ENCODE assay signal across 15 cellular contexts in the genomic region with DNA sequence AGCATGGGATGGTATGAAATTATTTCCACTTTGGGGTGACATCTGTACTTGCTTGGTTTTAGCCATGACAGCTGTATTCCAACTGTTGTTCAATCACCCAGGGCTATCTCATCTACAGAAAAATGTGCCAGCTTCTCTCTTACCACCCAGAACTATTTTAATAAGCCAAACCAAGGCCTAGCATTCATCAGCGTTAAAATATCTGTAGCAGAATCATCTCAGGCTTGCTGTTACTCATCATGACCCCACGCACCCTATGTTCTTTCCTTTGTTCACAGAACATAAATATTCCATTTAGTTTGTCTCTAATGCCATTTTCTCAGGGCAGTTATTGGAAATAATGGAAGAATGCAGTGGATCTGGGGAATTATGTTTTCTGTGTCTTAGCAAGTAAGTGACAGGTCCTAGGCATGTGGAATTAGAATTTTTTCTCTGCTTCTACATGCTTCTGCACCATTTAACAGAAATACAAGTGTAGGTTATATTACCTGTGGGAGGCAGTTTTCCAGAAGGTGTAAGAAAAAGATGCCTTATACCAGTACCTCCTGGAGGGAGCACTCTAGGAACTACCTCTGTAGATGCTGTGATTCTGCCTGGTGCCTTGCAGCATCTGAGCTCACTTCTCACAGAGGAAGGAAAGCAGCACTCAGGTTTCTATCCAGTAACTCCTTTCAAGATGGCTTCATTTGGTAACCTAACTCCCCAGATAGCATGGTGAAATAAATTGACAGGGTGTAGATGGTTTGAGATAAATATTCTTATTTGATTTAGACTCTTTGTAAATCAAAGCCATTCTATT. TPM values are rescaled to one million over a fixed set of nuclear protein-coding genes. Genes with fewer than 3 reads are reported as not detected.
DNase-seq lines count a peak whose midpoint lies in the region; ATAC-seq and TF ChIP-seq lines count a peak whose summit lies in the region.
"Had no signal": no experiment of that assay in that cellular context is flagged by ENCODE, and none has a peak within 500 bp of the region (broad histone marks: within the 10 kb centered on the region; RNA-seq: fewer than 3 reads in every experiment).

No MANE protein-coding gene starts in this region.

- H3K4me3 ChIP-seq in SJCRH30, result no peak overlapping the region
- no peak overlapping the region for H3K4me3 ChIP-seq in esophagus muscularis mucosa
- peak overlapping the region; percentile 3 for H3K4me3 ChIP-seq in neural cell (ENCODE audit: low read length)
- H3K4me3 ChIP-seq in naive thymus-derived CD4-positive, alpha-beta T cell (ENCODE audit: low read length), result no peak overlapping the region
- H3K4me3 ChIP-seq: BLaER1 had no signal

- H3K36me3 Mint-ChIP-seq in naive thymus-derived CD4-positive, alpha-beta T cell, result peaks cover 0 to 3% (median 0%) of the 10 kb centered on the region in 5 donors

- peak overlapping the region; percentile 41 for H2AFZ ChIP-seq in neural cell (ENCODE audit: low read depth, low read length)

- H3K9me3 Mint-ChIP-seq in naive thymus-derived CD4-positive, alpha-beta T cell, result no peaks in the 10 kb centered on the region
- H3K9me3 Mint-ChIP-seq: dendritic cell treated with granulocyte-macrophage colony-stimulating factor and Interleukin-4, amounts not matched to agents 40 ng/mL and 50 ng/mL, for 4 days; stimulated activated naive CD8-positive, alpha-beta T cell treated with anti-CD3 and anti-CD28 coated beads, Interleukin-15, Interleukin-2, amounts not matched to agents 100 ng/mL and 50 ng/mL, for 24 hours had no signal

- intact Hi-C loops in esophagus muscularis mucosa (cut with DNase I), result no loop called here
- intact Hi-C loops in naive thymus-derived CD4-positive, alpha-beta T cell (cut with micrococcal nuclease), result no loop called here

- no peak for TF ChIP-seq POLR2A in esophagus muscularis mucosa (IDR thresholded peaks at IDR 0.05; ENCODE audit: low read depth)

- no peak for TF ChIP-seq EP300 in esophagus muscularis mucosa (IDR thresholded peaks at IDR 0.05)
- TF ChIP-seq EP300 in neural cell (conservative IDR thresholded peaks at IDR 0.05; ENCODE audit: poor library complexity, severe bottlenecking), result no peak

- H3K4me2 ChIP-seq in neural cell (ENCODE audit: low read length), result no peak overlapping the region
- H3K4me2 ChIP-seq: BLaER1 had no signal

- TF ChIP-seq CTCF in esophagus muscularis mucosa (IDR thresholded peaks at IDR 0.05) (no peak), neural cell (IDR thresholded peaks at IDR 0.05; ENCODE audit: poor library complexity, severe bottlenecking) (peak; percentile 45)

- DNase-seq in Daoy (ENCODE audit: low read depth) (peak; percentile 72), SJCRH30 (peak in 1 of 2 experiments; percentile 2), esophagus muscularis mucosa (ENCODE audit: extremely low spot score) (no peak), retina (no peak), NCI-H1105 treated with DMSO at 0.1 percent for 48 hours (lab: John Stamatoyannopoulos, UW) (no peak)
- no peak for DNase-seq in naive thymus-derived CD4-positive, alpha-beta T cell
- DNase-seq: activated CD4-positive, alpha-beta T cell treated with anti-CD3 and anti-CD28 coated beads, Interleukin-2, amount 50 U/mL, for 48 hours; activated naive CD4-positive, alpha-beta T cell; GDM1; posterior cingulate gyrus had no signal

- H3K4me1 ChIP-seq in SJCRH30 (peaks cover 8% of the 10 kb centered on the region; the same call in 1 of the 2 replicates), esophagus muscularis mucosa (peaks cover 7 to 27% (median 20%) of the 10 kb centered on the region in 4 donors)
- H3K4me1 ChIP-seq in naive thymus-derived CD4-positive, alpha-beta T cell (ENCODE audit: control insufficient read depth in 2 of 2, insufficient read depth in 2 of 2, low read length in 2 of 2), result no peaks in the 10 kb centered on the region
- H3K4me1 ChIP-seq: BLaER1 had no signal

- POLR2A ChIA-PET in naive thymus-derived CD4-positive, alpha-beta T cell (lab: Charles Lee), result no interaction called here

- TF ChIP-seq RAD21 in neural cell (conservative IDR thresholded peaks at IDR 0.05), result no peak

- WGBS in esophagus muscularis mucosa, result 70% methylated on average over 2 of the region's 2 CpGs

- CTCF ChIA-PET in naive thymus-derived CD4-positive, alpha-beta T cell (lab: Charles Lee), result no interaction called here

- H3K4me3 Mint-ChIP-seq in naive thymus-derived CD4-positive, alpha-beta T cell, result no peak overlapping the region
- H3K4me3 Mint-ChIP-seq: dendritic cell treated with granulocyte-macrophage colony-stimulating factor and Interleukin-4, amounts not matched to agents 40 ng/mL and 50 ng/mL, for 4 days; stimulated activated naive CD8-positive, alpha-beta T cell treated with anti-CD3 and anti-CD28 coated beads, Interleukin-15, Interleukin-2, amounts not matched to agents 100 ng/mL and 50 ng/mL, for 24 hours had no signal

- H3K36me3 ChIP-seq in SJCRH30 (no peaks in the 10 kb centered on the region), esophagus muscularis mucosa (no peaks in the 10 kb centered on the region), neural cell (ENCODE audit: insufficient read depth, low read length) (no peaks in the 10 kb centered on the region)
- no peaks in the 10 kb centered on the region for H3K36me3 ChIP-seq in naive thymus-derived CD4-positive, alpha-beta T cell (ENCODE audit: control insufficient read depth in 2 of 3, insufficient read depth in 3 of 3, low read length in 3 of 3)
- H3K36me3 ChIP-seq: BLaER1 had no signal

- H4K20me1 ChIP-seq in neural cell (ENCODE audit: insufficient read depth), result no peaks in the 10 kb centered on the region
- H4K20me1 ChIP-seq: BLaER1 had no signal

- H3K9ac ChIP-seq in neural cell (ENCODE audit: low read length), result no peak overlapping the region
- H3K9ac ChIP-seq: BLaER1 had no signal

- peak overlapping the region in 1 of 9 donors; percentile 38 for H3K27ac Mint-ChIP-seq in naive thymus-derived CD4-positive, alpha-beta T cell
- H3K27ac Mint-ChIP-seq: dendritic cell treated with granulocyte-macrophage colony-stimulating factor and Interleukin-4, amounts not matched to agents 40 ng/mL and 50 ng/mL, for 4 days; stimulated activated naive CD8-positive, alpha-beta T cell treated with anti-CD3 and anti-CD28 coated beads, Interleukin-15, Interleukin-2, amounts not matched to agents 100 ng/mL and 50 ng/mL, for 24 hours had no signal

- ATAC-seq in naive thymus-derived CD4-positive, alpha-beta T cell, result no peak
- ATAC-seq in HG02678 (IDR thresholded peaks at IDR 0.05; ENCODE audit: unreplicated experiment), result no peak

- H3K4me1 Mint-ChIP-seq in naive thymus-derived CD4-positive, alpha-beta T cell, result no peaks in the 10 kb centered on the region

- H3K27me3 Mint-ChIP-seq in naive thymus-derived CD4-positive, alpha-beta T cell, result peaks cover 0 to 17% (median 10%) of the 10 kb centered on the region in 5 donors
- H3K27me3 Mint-ChIP-seq: dendritic cell treated with granulocyte-macrophage colony-stimulating factor and Interleukin-4, amounts not matched to agents 40 ng/mL and 50 ng/mL, for 4 days had no signal

- H3K27ac ChIP-seq in SJCRH30, result peak overlapping the region; percentile 41
- H3K27ac ChIP-seq in esophagus muscularis mucosa (replicated peaks in 1 of 4), result peak overlapping the region; percentile 21 to 69 (median 50)
- peak overlapping the region; percentile 53 for H3K27ac ChIP-seq in neural cell (ENCODE audit: low read length)
- H3K27ac ChIP-seq in naive thymus-derived CD4-positive, alpha-beta T cell (ENCODE audit: low read depth, low read length), result no peak overlapping the region
- H3K27ac ChIP-seq: BLaER1 had no signal

- no peaks in the 10 kb centered on the region for H3K9me3 ChIP-seq in SJCRH30 (replicated peaks)
- no peaks in the 10 kb centered on the region for H3K9me3 ChIP-seq in esophagus muscularis mucosa
- H3K9me3 ChIP-seq in neural cell (ENCODE audit: low read length), result no peaks in the 10 kb centered on the region
- H3K9me3 ChIP-seq in naive thymus-derived CD4-positive, alpha-beta T cell (ENCODE audit: control insufficient read depth in 2 of 3, low read length in 3 of 3), result no peaks in the 10 kb centered on the region
- H3K9me3 ChIP-seq: BLaER1 had no signal

- no peaks in the 10 kb centered on the region for H3K27me3 ChIP-seq in SJCRH30
- no peaks in the 10 kb centered on the region for H3K27me3 ChIP-seq in esophagus muscularis mucosa
- no peaks in the 10 kb centered on the region for H3K27me3 ChIP-seq in neural cell (ENCODE audit: insufficient read depth, low read depth, low read length)
- H3K27me3 ChIP-seq in naive thymus-derived CD4-positive, alpha-beta T cell (ENCODE audit: control insufficient read depth in 2 of 2, insufficient read depth in 2 of 2, low read length in 2 of 2), result no peaks in the 10 kb centered on the region
- H3K27me3 ChIP-seq: BLaER1 had no signal

- no peaks in the 10 kb centered on the region for H3K9me2 ChIP-seq in neural cell (ENCODE audit: insufficient read depth, low read length)

- no peaks in the 10 kb centered on the region for H3F3A ChIP-seq in neural cell (ENCODE audit: insufficient read depth, low read length, poor library complexity, severe bottlenecking)

- H3K79me2 ChIP-seq in neural cell (replicated peaks; ENCODE audit: insufficient read depth, low read length), result no peaks in the 10 kb centered on the region

TF ChIP-seq in neural cell, 6 proteins besides CTCF, POLR2A, EP300 and RAD21:
- no peak for TF ChIP-seq POLR2AphosphoS5 (IDR thresholded peaks at IDR 0.05)
- TF ChIP-seq EZH2 (IDR thresholded peaks at IDR 0.05; ENCODE audit: borderline replicate concordance, insufficient read depth, low read length, poor library complexity, severe bottlenecking), result no peak

RNA-seq across cellular contexts. Expression of gene GIPC2, which starts 50.1 kb away (rescaled TPM):
- total RNA-seq in Daoy (2014; rRNA removed; shearing (Covaris generic)), result 0.29 and 0.48 TPM in 2 replicates
- not detected in 2 replicates for total RNA-seq in SJCRH30 (2014; rRNA removed; shearing (Covaris generic))
- 1 to 10 TPM; 4.5 to 8.7 (median 6.8) TPM for total RNA-seq in esophagus muscularis mucosa
- 0.72 and 1.3 TPM in 2 replicates for polyA plus RNA-seq in neural cell
- 0.58 and 0.73 TPM in 2 replicates for polyA minus RNA-seq in neural cell
- total RNA-seq in naive thymus-derived CD4-positive, alpha-beta T cell, result under 1 TPM in 2 of 5 experiments, not detected in 3; 0.57 to 0.60 TPM
- under 1 TPM; 0.05 to 0.32 TPM for polyA plus RNA-seq in naive thymus-derived CD4-positive, alpha-beta T cell
